Comparison of ENCODE assay signal across 2 cellular contexts in the genomic region with DNA sequence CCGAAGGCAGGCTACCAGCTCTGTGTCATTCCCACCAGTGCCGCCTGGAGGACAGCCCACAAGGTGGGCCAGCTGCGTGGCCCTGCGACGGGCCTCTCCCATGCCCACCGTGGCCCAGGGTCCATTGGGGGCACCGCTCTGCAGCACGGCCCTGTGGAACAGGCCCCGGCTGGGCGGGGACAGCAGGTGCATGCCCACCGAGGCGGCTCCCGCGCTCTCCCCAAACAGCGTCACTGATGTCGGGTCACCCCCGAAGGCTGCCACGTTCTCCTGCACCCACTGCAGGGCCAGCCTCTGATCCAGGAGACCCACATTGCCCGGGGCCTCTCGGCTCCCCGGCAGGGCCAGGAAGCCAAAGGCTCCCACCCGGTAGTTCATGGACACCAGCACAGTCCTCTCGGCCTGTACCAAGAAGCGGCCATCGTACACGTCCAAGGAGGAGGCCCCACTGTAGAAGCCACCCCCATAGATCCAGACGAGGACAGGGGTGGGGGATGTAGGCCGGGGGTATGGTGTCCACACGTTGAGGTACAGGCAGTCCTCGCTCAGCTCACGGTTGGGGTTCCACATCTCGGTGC.
A peak's percentile ranks its signal among the peaks of the same experiment; 100 is the strongest.
TF ChIP-seq lines count a peak whose summit lies in the region.

No MANE protein-coding gene starts in this region.

TF ChIP-seq in HEK293, 187 proteins besides CTCF, POLR2A, EP300 and RAD21:
- TF ChIP-seq, protein P1, sequence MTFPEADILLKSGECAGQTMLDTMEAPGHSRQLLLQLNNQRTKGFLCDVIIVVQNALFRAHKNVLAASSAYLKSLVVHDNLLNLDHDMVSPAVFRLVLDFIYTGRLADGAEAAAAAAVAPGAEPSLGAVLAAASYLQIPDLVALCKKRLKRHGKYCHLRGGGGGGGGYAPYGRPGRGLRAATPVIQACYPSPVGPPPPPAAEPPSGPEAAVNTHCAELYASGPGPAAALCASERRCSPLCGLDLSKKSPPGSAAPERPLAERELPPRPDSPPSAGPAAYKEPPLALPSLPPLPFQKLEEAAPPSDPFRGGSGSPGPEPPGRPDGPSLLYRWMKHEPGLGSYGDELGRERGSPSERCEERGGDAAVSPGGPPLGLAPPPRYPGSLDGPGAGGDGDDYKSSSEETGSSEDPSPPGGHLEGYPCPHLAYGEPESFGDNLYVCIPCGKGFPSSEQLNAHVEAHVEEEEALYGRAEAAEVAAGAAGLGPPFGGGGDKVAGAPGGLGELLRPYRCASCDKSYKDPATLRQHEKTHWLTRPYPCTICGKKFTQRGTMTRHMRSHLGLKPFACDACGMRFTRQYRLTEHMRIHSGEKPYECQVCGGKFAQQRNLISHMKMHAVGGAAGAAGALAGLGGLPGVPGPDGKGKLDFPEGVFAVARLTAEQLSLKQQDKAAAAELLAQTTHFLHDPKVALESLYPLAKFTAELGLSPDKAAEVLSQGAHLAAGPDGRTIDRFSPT (tag by site-specific recombination; IDR thresholded peaks at IDR 0.05): 0 out of 2 replicates have a peak, but pooled peaks have one; percentile 12
- TF ChIP-seq ZNF677 (tag by site-specific recombination; IDR thresholded peaks at IDR 0.05) (no peak), ZNF426 (tag by site-specific recombination; IDR thresholded peaks at IDR 0.05) (no peak), ZFP41 (tag by site-specific recombination; IDR thresholded peaks at IDR 0.05; ENCODE audit: borderline replicate concordance) (no peak), OSR2 (tag by site-specific recombination; IDR thresholded peaks at IDR 0.05) (no peak), ZNF350 (tag by site-specific recombination; IDR thresholded peaks at IDR 0.05) (no peak)

TF ChIP-seq in H1, 55 proteins besides CTCF, POLR2A, EP300 and RAD21:
- TF ChIP-seq MAFK (IDR thresholded peaks at IDR 0.05; ENCODE audit: low read depth, low read length) (no peak), CREB1 (IDR thresholded peaks at IDR 0.05) (no peak), ZNF274 (IDR thresholded peaks at IDR 0.05; ENCODE audit: borderline replicate concordance, extremely low read depth, low read length) (no peak), GABPA (IDR thresholded peaks at IDR 0.05; ENCODE audit: borderline replicate concordance, insufficient read depth, low read length) (no peak), RBBP5 (IDR thresholded peaks at IDR 0.05; ENCODE audit: borderline replicate concordance, low read depth, low read length) (no peak), SIX5 (IDR thresholded peaks at IDR 0.05; ENCODE audit: low read depth, low read length) (no peak), NANOG (IDR thresholded peaks at IDR 0.05; ENCODE audit: insufficient read depth, low read depth, low read length, poor library complexity, severe bottlenecking) (no peak), SRF (IDR thresholded peaks at IDR 0.05; ENCODE audit: low read depth, low read length) (no peak), EZH2 (IDR thresholded peaks at IDR 0.05; ENCODE audit: low read depth, low read length, severe bottlenecking) (no peak), BACH1 (IDR thresholded peaks at IDR 0.05; ENCODE audit: low read length) (no peak), SIRT6 (IDR thresholded peaks at IDR 0.05; ENCODE audit: low read length) (no peak), SIN3A (conservative IDR thresholded peaks at IDR 0.05 in 1 of 2, IDR thresholded peaks at IDR 0.05 in 1 of 2; ENCODE audit: low read depth in 1 of 2, low read length in 2 of 2) (no peak)
- TF ChIP-seq, protein P2, sequence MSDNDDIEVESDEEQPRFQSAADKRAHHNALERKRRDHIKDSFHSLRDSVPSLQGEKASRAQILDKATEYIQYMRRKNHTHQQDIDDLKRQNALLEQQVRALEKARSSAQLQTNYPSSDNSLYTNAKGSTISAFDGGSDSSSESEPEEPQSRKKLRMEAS (IDR thresholded peaks at IDR 0.05): no peak
